1 cellular context compared by ENCODE assay signal in the genomic region with DNA sequence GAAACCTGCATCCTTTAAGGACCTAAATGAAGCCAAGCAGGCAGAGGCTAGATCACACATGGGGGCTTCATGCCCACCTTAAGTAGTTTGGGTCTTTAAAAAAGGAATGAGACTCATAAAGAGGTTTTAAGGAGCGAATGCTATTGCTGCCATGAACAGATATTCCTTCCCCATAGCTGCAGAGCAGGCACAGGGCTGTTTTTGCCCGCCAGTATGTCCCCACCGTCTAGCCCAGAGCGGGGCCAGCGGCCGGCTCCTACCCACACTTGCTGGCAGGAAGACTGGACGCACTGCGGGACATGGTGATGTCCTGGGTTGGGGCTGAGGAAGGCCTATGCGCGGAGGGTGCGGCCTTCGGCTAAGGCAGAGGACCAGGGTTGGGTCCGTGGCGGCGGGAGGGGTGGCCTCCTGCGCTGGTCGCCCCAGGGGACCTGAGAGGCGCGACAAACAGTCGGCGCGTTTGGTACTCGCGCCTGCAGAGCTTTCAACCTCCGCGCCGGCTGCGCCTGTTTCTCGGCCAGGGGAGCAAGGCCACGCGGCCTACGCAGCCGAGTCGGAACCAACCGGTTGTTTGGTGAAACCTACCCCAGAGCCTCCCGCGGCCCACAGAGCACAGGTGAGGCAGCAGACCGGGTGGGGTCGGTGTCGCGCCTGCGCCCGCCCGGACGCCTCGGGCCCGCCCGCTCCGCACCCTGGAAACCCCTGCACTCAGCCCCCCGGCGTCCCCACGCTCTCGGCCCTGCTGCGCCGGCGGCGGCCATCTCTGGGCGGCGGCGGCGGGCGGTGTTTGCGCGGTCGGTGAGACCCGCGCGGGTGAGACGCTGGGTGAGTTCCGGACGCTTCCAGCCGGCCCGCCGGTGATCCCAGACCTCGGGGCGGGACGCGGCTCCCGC.
TF ChIP-seq lines count a peak whose summit lies in the region.

Gene FAIM, plus strand, starts transcription at position 450 of the 893 bp plus-strand sequence. CDS start 10,956 bp downstream, outside the sequence.

TF ChIP-seq in HCT116, 20 proteins besides CTCF, POLR2A, EP300 and RAD21 (continued from another document):
- TF ChIP-seq SRF (IDR thresholded peaks at IDR 0.05; ENCODE audit: low read depth): no peak
- no peak for TF ChIP-seq JUND (IDR thresholded peaks at IDR 0.05)
- no peak for TF ChIP-seq CEBPB (IDR thresholded peaks at IDR 0.05; ENCODE audit: low read depth)
- TF ChIP-seq TCF7L2 (IDR thresholded peaks at IDR 0.05; ENCODE audit: borderline replicate concordance, extremely low read depth, insufficient read depth, insufficient read length): peak; percentile 88
- TF ChIP-seq SIN3A (IDR thresholded peaks at IDR 0.05; ENCODE audit: low read depth): 0 out of 2 replicates have a peak, but pooled peaks have one; percentile 32
- TF ChIP-seq CBX3 (IDR thresholded peaks at IDR 0.05; ENCODE audit: low read depth): peak; percentile 40; the same call in 1 of the 2 replicates
